In the genomic region with DNA sequence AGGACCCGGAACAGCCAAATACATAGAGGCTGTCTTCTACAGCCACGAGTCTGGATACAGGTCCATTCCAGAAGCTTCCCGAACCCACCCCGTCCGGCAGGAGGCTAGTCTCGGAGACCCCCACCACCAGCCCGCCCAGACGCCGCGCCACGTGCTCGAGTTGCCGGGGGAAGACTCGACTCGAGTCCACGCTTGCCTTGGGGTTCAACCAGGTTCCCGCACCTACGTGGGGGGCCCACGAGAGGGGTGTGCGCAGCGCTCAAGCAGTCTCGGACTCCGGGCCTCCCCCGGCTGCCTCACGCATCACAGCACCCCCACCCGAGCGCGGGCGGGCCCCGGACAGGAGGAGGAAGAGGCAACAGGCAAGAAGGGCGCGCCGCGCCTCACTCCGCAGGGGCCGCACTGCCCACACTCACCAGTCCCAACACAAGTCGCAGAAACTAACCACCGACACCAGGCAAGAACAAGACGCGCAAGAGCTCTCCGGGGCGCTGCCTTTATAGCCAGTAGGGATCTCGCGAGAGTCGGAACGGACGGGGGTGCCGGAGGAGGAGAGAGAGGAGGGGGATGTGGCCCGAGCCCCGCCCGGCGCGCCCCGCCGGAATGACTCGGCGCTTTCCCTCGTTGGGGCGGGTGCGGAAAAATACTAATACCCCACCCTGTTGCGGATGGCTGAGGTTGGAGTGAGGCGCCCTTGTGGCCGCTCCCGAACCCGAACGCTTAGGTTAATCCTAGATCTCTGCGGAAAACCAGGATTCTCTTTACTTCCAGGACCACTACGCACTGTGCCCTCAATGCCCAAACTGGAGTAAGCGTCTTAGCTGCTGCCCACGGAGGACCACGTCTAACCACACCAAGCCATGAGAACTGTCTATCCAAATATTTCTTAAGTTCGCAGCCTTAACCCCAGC, we compare ENCODE assay signal across 8 cellular contexts. TPM values are rescaled to one million over a fixed set of nuclear protein-coding genes. Genes with fewer than 3 reads are reported as not detected.
A peak's percentile ranks its signal among the peaks of the same experiment; 100 is the strongest.
DNase-seq lines count a peak whose midpoint lies in the region; ATAC-seq and TF ChIP-seq lines count a peak whose summit lies in the region.

A gene (minus strand): TSS at position 472 of the 911 bp plus-strand sequence. CDS start 2,841 bp downstream, outside the sequence.

- peak; percentile 98 for DNase-seq in GM12865 (ENCODE audit: low read depth)
- DNase-seq in NCI-H1417 (lab: John Stamatoyannopoulos, UW) = peak; percentile 97 to 98 (median 97)
- DNase-seq in T follicular helper cell (ENCODE audit: low read depth) = peak; percentile 93
- DNase-seq in heart left ventricle = peak; percentile 97 to 99 (median 98)
- DNase-seq in posterior cingulate gyrus = peak; percentile 95 to 100 (median 98)
- peak; percentile 93 to 97 for DNase-seq in upper lobe of left lung

- H3K9me3 ChIP-seq in heart left ventricle (no peaks in the 10 kb centered on the region), upper lobe of left lung (no peaks in the 10 kb centered on the region)

- TF ChIP-seq CTCF in GM12865 (IDR thresholded peaks at IDR 0.05; ENCODE audit: insufficient read depth, low read depth, low read length, missing control alignments) (no peak), heart left ventricle (IDR thresholded peaks at IDR 0.05) (peak in 3 of 12 donors; percentile 14 to 38 (median 24)), upper lobe of left lung (IDR thresholded peaks at IDR 0.05) (peak in 4 of 6 experiments; percentile 3 to 40 (median 34))

- TF ChIP-seq POLR2A in heart left ventricle (IDR thresholded peaks at IDR 0.05) (peak; percentile 68 to 99), upper lobe of left lung (IDR thresholded peaks at IDR 0.05) (peak; percentile 94 to 99 (median 99))

- peak; percentile 84 for ATAC-seq in HG02759 (IDR thresholded peaks at IDR 0.05; ENCODE audit: unreplicated experiment)
- ATAC-seq in heart left ventricle = peak; percentile 93 to 98 (median 97)
- peak; percentile 96 to 97 for ATAC-seq in upper lobe of left lung (ENCODE audit: low FRiP score in 2 of 2)

- H3K36me3 ChIP-seq in heart left ventricle = peaks cover 0 to 23% (median 20%) of the 10 kb centered on the region in 9 donors
- H3K36me3 ChIP-seq in upper lobe of left lung = peaks cover 6 to 19% (median 11%) of the 10 kb centered on the region in 4 donors

- H3K27ac ChIP-seq in adipose tissue (ENCODE audit: low read depth, low read length) (peak within 1 kb of the TSS; percentile 35), heart left ventricle (peak within 1 kb of the TSS; percentile 67 to 98 (median 94)), upper lobe of left lung (peak within 1 kb of the TSS; percentile 89 to 100 (median 94))

- H3K4me1 ChIP-seq in heart left ventricle = peaks cover 0 to 43% (median 16%) of the 10 kb centered on the region in 12 donors
- peaks cover 18 to 29% (median 19%) of the 10 kb centered on the region in 4 donors for H3K4me1 ChIP-seq in upper lobe of left lung

- TF ChIP-seq EP300 in upper lobe of left lung (IDR thresholded peaks at IDR 0.05) = peak in 2 of 4 donors; percentile 59 to 97

- WGBS in adipose tissue, 3 donors = 0 to 1% (median 1%) methylated on average over 66 to 72 of the region's 72 CpGs
- 0 to 1% (median 0%) methylated on average over 53 to 72 of the region's 72 CpGs for WGBS in heart left ventricle, 4 donors
- 1% methylated on average over 40 to 60 of the region's 72 CpGs for WGBS in upper lobe of left lung, 2 donors

- intact Hi-C loops in heart left ventricle (cut with DNase I) (loop anchor here in 5 of 10 donors (1.0 to 10.0 kb wide), 7 partner anchors 22 to 166 kb away; a partner anchor contains a TSS), posterior cingulate gyrus (cut with DNase I) (loop anchor here (2.0 kb wide), 1 partner anchor 29 kb away; a partner anchor contains a TSS)

- H3K4me3 ChIP-seq in GM12865 (ENCODE audit: low read depth, low read length) (peak within 1 kb of the TSS; percentile 82), heart left ventricle (peak within 1 kb of the TSS; percentile 69 to 99 (median 84)), upper lobe of left lung (peak within 1 kb of the TSS; percentile 70 to 89 (median 84))

- H3K27me3 ChIP-seq in heart left ventricle = no peaks in the 10 kb centered on the region
- H3K27me3 ChIP-seq in upper lobe of left lung = no peaks in the 10 kb centered on the region

RNA-seq across cellular contexts. Expression of the gene that starts here (rescaled TPM):
- polyA plus RNA-seq in adipose tissue (100 to 1,000 TPM; 123 to 508 (median 363) TPM), heart left ventricle (100 to 1,000 TPM; 440 to 671 TPM)
- total RNA-seq in heart left ventricle (100 to 1,000 TPM; 249 to 501 (median 313) TPM), upper lobe of left lung (100 to 1,000 TPM; 108 to 468 (median 390) TPM)

Comparison
In these comparisons a context has a peak if more than half of its experiments do, and no peak if none do; other contexts are left out.
1. Peak in every context shown above with its lines: DNase-seq, ATAC-seq, H3K4me3 ChIP-seq and H3K27ac ChIP-seq.
2. H3K27ac ChIP-seq: peak in every context shown above with its lines; median percentile 94 in upper lobe of left lung; 94 in heart left ventricle; 35 in adipose tissue.